In the genomic region with DNA sequence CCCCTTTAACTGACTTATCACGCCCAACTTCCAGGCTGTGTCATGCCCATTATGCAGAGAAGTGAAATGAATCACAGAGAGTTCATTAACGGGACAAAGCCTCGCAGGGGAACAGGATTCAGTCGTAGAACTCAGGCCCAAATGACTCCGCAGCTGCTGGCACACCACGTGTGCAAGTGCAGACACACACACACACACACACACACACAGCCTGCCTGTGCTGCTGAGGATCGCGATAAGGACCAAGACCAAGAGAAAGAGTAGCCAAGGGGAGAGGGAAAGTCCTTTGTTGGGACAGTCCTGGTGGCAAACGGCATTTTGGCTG, we compare ENCODE assay signal across 8 cellular contexts.
DNase-seq lines count a peak whose midpoint lies in the region; ATAC-seq and TF ChIP-seq lines count a peak whose summit lies in the region.

No MANE protein-coding gene starts in this region.

- intact Hi-C loops in left cardiac atrium (cut with DNase I): no loop called here

- peak overlapping the region; percentile 44 for H3K9ac ChIP-seq in NT2/D1 (ENCODE audit: insufficient read length, low read depth)

- 0 out of 2 replicates have a peak, but pooled peaks cover 2% of the 10 kb centered on the region for H3K9me3 ChIP-seq in NT2/D1 (ENCODE audit: insufficient read depth, low read length)

- ATAC-seq in GM18499 (IDR thresholded peaks at IDR 0.05; ENCODE audit: insufficient read depth, unreplicated experiment) (peak; percentile 43), left cardiac atrium (peak in 1 of 2 donors; percentile 82)

- peaks cover 6% of the 10 kb centered on the region for H3K27me3 Mint-ChIP-seq in HFFc6 (ENCODE audit: insufficient read depth)

- no peaks in the 10 kb centered on the region for H3K27me3 ChIP-seq in NT2/D1 (ENCODE audit: insufficient read depth, insufficient read length)

- H3K4me1 ChIP-seq in NT2/D1 (ENCODE audit: insufficient read depth, insufficient read length): peaks cover 11% of the 10 kb centered on the region

- H3K36me3 Mint-ChIP-seq in HFFc6 (ENCODE audit: low read depth): no peaks in the 10 kb centered on the region

- TF ChIP-seq CTCF in HFFc6 (IDR thresholded peaks at IDR 0.05): no peak

- no peaks in the 10 kb centered on the region for H3K9me3 Mint-ChIP-seq in HFFc6

- peaks cover 47% of the 10 kb centered on the region for H3K4me1 Mint-ChIP-seq in HFFc6 (ENCODE audit: low read depth)

- no peak overlapping the region for H3K4me3 ChIP-seq in NT2/D1 (ENCODE audit: insufficient read length, low read depth)

- peak overlapping the region; percentile 97 for H3K27ac Mint-ChIP-seq in HFFc6

- H3K36me3 ChIP-seq in NT2/D1 (ENCODE audit: insufficient read depth, insufficient read length, low read length): no peaks in the 10 kb centered on the region

- H3K4me3 Mint-ChIP-seq in HFFc6: peak overlapping the region; percentile 78

- DNase-seq in HFFc6: peak; percentile 96
- DNase-seq in NT2/D1 (ENCODE audit: low read depth, low spot score): no peak
- peak; percentile 45 for DNase-seq in activated naive CD4-positive, alpha-beta T cell treated with anti-CD3 and anti-CD28 coated beads, Interleukin-2, amount 50 U/mL, for 16 hours
- peak; percentile 76 for DNase-seq in left cardiac atrium
- DNase-seq in stimulated activated CD4-positive, alpha-beta T cell treated with anti-CD3 and anti-CD28 coated beads, Interleukin-12 subunit alpha, Interleukin-12 subunit beta, amount 100 ng/mL, for 24 hours (ENCODE audit: low read depth in 2 of 2): peak; percentile 40 to 53
- DNase-seq in Ammon's horn (ENCODE audit: low spot score): no peak
- no peak for DNase-seq in NCI-H2107 treated with DMSO at 0.1 percent for 48 hours (lab: John Stamatoyannopoulos, UW; ENCODE audit: unreplicated experiment)

Comparison
In these comparisons a context has a peak if more than half of its experiments do, and no peak if none do; other contexts are left out.
1. DNase-seq: peak in HFFc6 (single experiment), activated naive CD4-positive, alpha-beta T cell treated with anti-CD3 and anti-CD28 coated beads, Interleukin-2, amount 50 U/mL, for 16 hours (single experiment), left cardiac atrium (single experiment) and stimulated activated CD4-positive, alpha-beta T cell treated with anti-CD3 and anti-CD28 coated beads, Interleukin-12 subunit alpha, Interleukin-12 subunit beta, amount 100 ng/mL, for 24 hours (2 of 2); none in NT2/D1 (single experiment), Ammon's horn (single experiment) and NCI-H2107 treated with DMSO at 0.1 percent for 48 hours (single experiment).